ENCODE assay signal across 21 cellular contexts in the genomic region with DNA sequence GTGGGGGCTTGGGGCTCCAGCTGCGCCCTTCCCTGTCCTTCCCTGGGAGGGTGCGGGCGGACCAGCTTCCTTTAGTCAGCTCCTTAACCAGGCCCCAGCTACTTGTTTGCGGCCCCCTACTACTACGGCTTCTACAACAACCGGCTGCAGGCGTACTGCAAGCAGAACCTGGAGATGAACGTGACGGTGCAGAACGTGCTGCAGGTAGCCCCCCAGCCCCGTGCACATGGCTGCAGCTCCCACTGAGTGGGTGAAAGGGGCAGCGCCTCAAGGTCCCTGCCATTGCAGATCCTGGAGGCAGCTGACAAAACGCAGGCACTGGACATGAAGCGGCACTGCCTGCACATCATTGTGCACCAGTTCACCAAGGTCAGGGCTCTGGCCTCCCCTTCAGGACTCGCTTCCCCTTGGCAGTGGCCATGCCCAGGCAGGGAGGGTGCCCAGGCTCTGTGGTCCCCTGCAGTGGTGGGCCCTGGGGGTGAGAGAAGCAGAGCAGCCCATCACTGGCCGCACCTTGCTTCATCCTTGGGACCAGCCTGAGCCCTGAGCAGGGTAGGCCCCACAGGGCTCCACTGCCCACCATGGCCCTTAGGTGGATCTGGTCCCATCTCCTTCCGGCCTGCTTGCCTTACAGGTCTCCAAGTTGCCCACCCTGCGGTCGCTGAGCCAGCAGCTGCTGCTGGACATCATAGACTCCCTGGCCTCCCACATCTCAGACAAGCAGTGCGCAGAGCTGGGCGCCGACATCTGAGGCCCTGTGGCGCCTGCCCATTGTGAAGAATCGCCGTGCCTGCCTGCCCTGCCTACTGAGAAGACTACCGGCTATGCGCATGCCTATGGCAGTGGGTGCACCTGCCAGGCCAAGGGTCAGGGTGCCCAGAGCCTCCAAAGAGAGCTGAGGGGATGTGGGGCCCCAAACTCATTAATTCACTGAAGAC. TPM values are rescaled to one million over a fixed set of nuclear protein-coding genes. Genes with fewer than 3 reads are reported as not detected.
A peak's percentile ranks its signal among the peaks of the same experiment; 100 is the strongest.
DNase-seq lines count a peak whose midpoint lies in the region; FAIRE-seq and TF ChIP-seq lines count a peak whose summit lies in the region.
"Had no signal": no experiment of that assay in that cellular context is flagged by ENCODE, and none has a peak within 500 bp of the region (broad histone marks: within the 10 kb centered on the region; RNA-seq: fewer than 3 reads in every experiment).

No MANE protein-coding gene starts in this region.

- H3K9ac ChIP-seq in kidney (ENCODE audit: low read length in 2 of 2) = no peak overlapping the region

- no peaks in the 10 kb centered on the region for H3K9me3 Mint-ChIP-seq in IgD-negative memory B cell

- H3K9me3 ChIP-seq in kidney (ENCODE audit: control insufficient read depth in 1 of 2, low read length in 2 of 2) (no peaks in the 10 kb centered on the region), transverse colon (no peaks in the 10 kb centered on the region), small intestine (ENCODE audit: control insufficient read depth, low read depth) (no peaks in the 10 kb centered on the region)
- H3K9me3 ChIP-seq: BE2C, Peyer's patch had no signal

- peaks cover 3% of the 10 kb centered on the region for H3K36me3 Mint-ChIP-seq in IgD-negative memory B cell

- in situ Hi-C loops in transverse colon (cut with MboI; ENCODE audit: low pct_ligation_motif_present in 1 of 4, low pct_unique_long_range_greater_than_20kb in 1 of 4, low sequenced_read_pairs in 3 of 4) = no loop called here

- TF ChIP-seq EP300 in transverse colon (IDR thresholded peaks at IDR 0.05; ENCODE audit: low read depth) = no peak

- FAIRE-seq in kidney (lab: Jason Lieb, UNC) (no peak), small intestine (lab: Jason Lieb, UNC) (no peak)

- no peaks in the 10 kb centered on the region for H3K27me3 ChIP-seq in transverse colon
- no peaks in the 10 kb centered on the region for H3K27me3 ChIP-seq in small intestine (ENCODE audit: control insufficient read depth in 2 of 2, insufficient read depth in 2 of 2, low read length in 2 of 2)
- H3K27me3 ChIP-seq: BE2C, Peyer's patch had no signal

- H3K4me3 Mint-ChIP-seq in IgD-negative memory B cell = peak overlapping the region in 1 of 4 donors; percentile 69
- H3K4me3 Mint-ChIP-seq: CD4-positive, alpha-beta memory T cell had no signal

- H3K36me3 ChIP-seq in kidney (ENCODE audit: control insufficient read depth in 1 of 2, insufficient read depth in 2 of 2, low read length in 2 of 2) (peaks cover 8 to 17% of the 10 kb centered on the region in 2 donors), transverse colon (peaks cover 0 to 18% (median 2%) of the 10 kb centered on the region in 4 donors), small intestine (ENCODE audit: control insufficient read depth in 2 of 2, insufficient read depth in 2 of 2, low read length in 2 of 2) (peaks cover 3 to 4% of the 10 kb centered on the region in 2 donors)

- H3K27ac ChIP-seq in kidney (ENCODE audit: low read depth in 2 of 2, low read length in 2 of 2) = no peak overlapping the region
- H3K27ac ChIP-seq in transverse colon = no peak overlapping the region
- H3K27ac ChIP-seq in small intestine (ENCODE audit: low read depth in 1 of 2, low read length in 1 of 2) = no peak overlapping the region
- H3K27ac ChIP-seq: Peyer's patch, SK-N-MC had no signal

- no peaks in the 10 kb centered on the region for H3K27me3 Mint-ChIP-seq in IgD-negative memory B cell
- H3K27me3 Mint-ChIP-seq: CD4-positive, alpha-beta memory T cell had no signal

- peaks cover 5 to 7% (median 6%) of the 10 kb centered on the region in 3 donors for H3K4me1 Mint-ChIP-seq in IgD-negative memory B cell

- no peak overlapping the region for H3K4me3 ChIP-seq in kidney (ENCODE audit: low read length in 2 of 2)
- no peak overlapping the region for H3K4me3 ChIP-seq in transverse colon
- H3K4me3 ChIP-seq in small intestine (ENCODE audit: low read depth in 1 of 2, low read length in 2 of 2) = no peak overlapping the region
- H3K4me3 ChIP-seq: Peyer's patch, SK-N-MC had no signal

- TF ChIP-seq POLR2A in transverse colon (IDR thresholded peaks at IDR 0.05) = peak; percentile 6

- peak; percentile 59 for DNase-seq in activated CD8-positive, alpha-beta memory T cell treated with anti-CD3 and anti-CD28 coated beads for 24 hours
- no peak for DNase-seq in activated CD8-positive, alpha-beta memory T cell treated with anti-CD3 and anti-CD28 coated beads, Interleukin-2, amount 50 U/mL, for 4 hours
- DNase-seq in kidney (peak; percentile 77), transverse colon (no peak), NCI-H526 (lab: John Stamatoyannopoulos, UW) (no peak), small intestine (no peak), NCI-H774 (lab: John Stamatoyannopoulos, UW) (no peak)
- DNase-seq: BE2C; CD4-positive, alpha-beta memory T cell; DMS153; GF-D8; GOT3; NCI-H1417 treated with DMSO at 0.1 percent for 48 hours; NCI-H1930; NCI-H226; NCI-H524 treated with DMSO at 0.1 percent for 48 hours; Peyer's patch had no signal

- TF ChIP-seq CTCF in kidney (IDR thresholded peaks at IDR 0.05; ENCODE audit: borderline replicate concordance, extremely low read depth, insufficient read depth) = no peak
- TF ChIP-seq CTCF in transverse colon (IDR thresholded peaks at IDR 0.05) = no peak

- H3K4me1 ChIP-seq in kidney (ENCODE audit: control insufficient read depth in 1 of 2, insufficient read depth in 1 of 2, low read depth in 1 of 2, low read length in 2 of 2) (peaks cover 4 to 16% of the 10 kb centered on the region in 2 donors), transverse colon (peaks cover 14 to 22% (median 18%) of the 10 kb centered on the region in 4 donors), small intestine (ENCODE audit: control insufficient read depth in 2 of 2, insufficient read depth in 1 of 2, low read depth in 1 of 2, low read length in 1 of 2) (peaks cover 4 to 5% of the 10 kb centered on the region in 2 donors)

- 90% methylated on average over 25 of the region's 27 CpGs; no CpG with 5 or more reads in 1 of the 2 donors for WGBS in transverse colon (ENCODE audit: low coverage in 1 of 2), 2 donors
- 88 to 92% (median 90%) methylated on average over 26 to 27 of the region's 27 CpGs for WGBS in small intestine, 3 donors

- intact Hi-C loops in kidney (cut with DNase I) = no loop called here
- intact Hi-C loops in transverse colon (cut with DNase I; ENCODE audit: low total_unique reads) = no loop called here

- H3K27ac Mint-ChIP-seq in IgD-negative memory B cell = peak overlapping the region in 2 of 3 donors; percentile 39 to 67

RNA-seq across cellular contexts. Expression of a gene that starts 5.1 kb away (rescaled TPM):
- polyA plus RNA-seq in IgD-negative memory B cell (55.9 TPM), kidney (ENCODE audit: insufficient read depth, low read depth, low replicate concordance) (44.1 TPM), small intestine (10 to 100 TPM; 30.0 to 43.2 (median 31.5) TPM)
- total RNA-seq in kidney (25.5 TPM), transverse colon (10 to 100 TPM; 27.0 to 51.5 (median 32.7) TPM)

RNA-seq across cellular contexts. Expression of a gene that starts 14.8 kb away (rescaled TPM):
- polyA plus RNA-seq in IgD-negative memory B cell = 11.9 TPM
- 66.4 TPM for total RNA-seq in kidney
- 24.3 TPM for polyA plus RNA-seq in kidney (ENCODE audit: insufficient read depth, low read depth, low replicate concordance)
- 10 to 100 TPM; 40.2 to 90.5 (median 59.3) TPM for total RNA-seq in transverse colon
- 10 to 100 TPM; 22.7 to 38.0 (median 26.8) TPM for polyA plus RNA-seq in small intestine

RNA-seq across cellular contexts. Expression of a gene that starts 18.1 kb away (rescaled TPM):
- polyA plus RNA-seq in IgD-negative memory B cell (not detected), kidney (ENCODE audit: insufficient read depth, low read depth, low replicate concordance) (1.6 TPM), small intestine (under 1 TPM in 1 of 3 donors, not detected in 2; 0.84 TPM)
- total RNA-seq in kidney (1.0 TPM), transverse colon (1 to 10 TPM in 1 of 4 donors, under 1 TPM in 2, not detected in 1; 0.40 to 1.7 (median 0.82) TPM)

RNA-seq across cellular contexts. Expression of a gene that starts 29.8 kb away (rescaled TPM):
- polyA plus RNA-seq in IgD-negative memory B cell (2.3 TPM), kidney (ENCODE audit: insufficient read depth, low read depth, low replicate concordance) (4.4 TPM), small intestine (1 to 10 TPM; 5.1 to 9.4 (median 6.8) TPM)
- total RNA-seq in kidney (3.1 TPM), transverse colon (100 to 1,000 TPM; 112 to 150 (median 126) TPM)
- polyA plus RNA-seq: CD4-positive, alpha-beta memory T cell had no signal

RNA-seq across cellular contexts. Expression of a gene that starts 35.5 kb away (rescaled TPM):
- polyA plus RNA-seq in IgD-negative memory B cell (not detected), kidney (ENCODE audit: insufficient read depth, low read depth, low replicate concordance) (1.2 TPM), small intestine (1 to 10 TPM in 1 of 3 donors, under 1 TPM in 1, not detected in 1; 0.27 to 2.3 TPM)
- total RNA-seq in kidney (0.57 TPM), transverse colon (1 to 10 TPM in 1 of 4 donors, under 1 TPM in 1, not detected in 2; 0.64 to 4.1 TPM)
- total RNA-seq: A172; CD4-positive, alpha-beta memory T cell; M059J had no signal

Comparison
In these comparisons a context has a peak if more than half of its experiments do, and no peak if none do; other contexts are left out.
1. DNase-seq: peak in activated CD8-positive, alpha-beta memory T cell treated with anti-CD3 and anti-CD28 coated beads for 24 hours (single experiment) and kidney (single experiment); none in activated CD8-positive, alpha-beta memory T cell treated with anti-CD3 and anti-CD28 coated beads, Interleukin-2, amount 50 U/mL, for 4 hours (single experiment), transverse colon (single experiment), NCI-H526 (0 of 2), small intestine (single experiment) and NCI-H774 (single experiment).